In the genomic region with DNA sequence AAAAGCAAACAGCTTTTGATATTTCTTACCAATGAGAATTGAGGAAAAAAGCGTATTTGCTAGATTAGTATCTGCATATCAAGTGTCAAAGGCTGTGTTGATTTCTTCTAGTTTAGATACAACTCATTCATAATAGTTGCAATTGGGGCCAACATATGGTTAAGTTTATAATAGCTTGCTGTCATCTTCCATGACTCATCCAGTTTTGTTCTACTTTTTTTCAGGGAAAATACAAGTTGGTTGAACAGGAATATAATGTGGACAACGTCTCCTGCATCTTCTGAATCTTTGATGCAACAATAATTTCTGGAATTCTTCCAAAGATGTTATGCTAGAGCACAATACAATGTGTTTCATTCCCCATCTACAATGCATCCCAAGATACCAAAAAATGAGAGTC, we compare ENCODE assay signal across 16 cellular contexts.
"Had no signal": no experiment of that assay in that cellular context is flagged by ENCODE, and none has a peak within 500 bp of the region (broad histone marks: within the 10 kb centered on the region; RNA-seq: fewer than 3 reads in every experiment).

No MANE protein-coding gene starts in this region.

- H3K4me3 ChIP-seq: breast epithelium, psoas muscle, transverse colon had no signal

- H3K27ac ChIP-seq: breast epithelium, psoas muscle, transverse colon had no signal

- DNase-seq: activated effector memory CD4-positive, alpha-beta T cell treated with anti-CD3 and anti-CD28 coated beads, Interleukin-2, amount 50 U/mL, for 16 hours; activated T-cell treated with anti-CD3 and anti-CD28 coated beads, Interleukin-2, amount 50 U/mL, for 1 hour; amygdala; occipital lobe; psoas muscle; stimulated activated CD4-positive, alpha-beta T cell treated with anti-CD3 and anti-CD28 coated beads, Interleukin-2, amount 100 ng/mL, for 24 hours; stimulated activated naive B cell treated with anti-CD40 and anti-IgM and Interleukin-4, amounts not matched to agents 10 μg/mL and 1 μg/mL and 100 μg/mL, for 72 hours; T-helper 2 cell; transverse colon had no signal

- H3K36me3 ChIP-seq: breast epithelium, transverse colon had no signal

- ATAC-seq: activated CD4-positive, CD25-positive, alpha-beta regulatory T cell treated with anti-CD3 and anti-CD28 coated beads, Interleukin-2, amount 50 U/mL, for 24 hours; activated naive CD4-positive, alpha-beta T cell treated with anti-CD3 and anti-CD28 coated beads, Interleukin-2, amount 50 U/mL, for 72 hours; psoas muscle; sciatic nerve; stimulated activated naive B cell treated with anti-CD40 and anti-IgM and Interleukin-4, amounts not matched to agents 10 μg/mL and 1 μg/mL and 100 μg/mL, for 72 hours had no signal

- H3K4me1 ChIP-seq: breast epithelium, psoas muscle, transverse colon had no signal

- H3K9me3 ChIP-seq: breast epithelium, psoas muscle, transverse colon had no signal

- FAIRE-seq: colon, islet of Langerhans, TTC549 had no signal

- H3K27me3 ChIP-seq: breast epithelium, transverse colon had no signal
